In genomic region chr16:1351582-1352362, GRCh38 we compare ENCODE assay signal across 1 cellular context.
TF ChIP-seq lines count a peak whose summit lies in the region.

TSS of gene GNPTG (plus strand) at chr16:1351931. CDS start at chr16:1351966, 35 bp downstream.
TSS of gene TSR3 (minus strand) at chr16:1351878. CDS start at chr16:1351804, 74 bp downstream.

TF ChIP-seq in PFSK-1, 5 proteins besides CTCF, POLR2A, EP300 and RAD21 (continued from another document):
- TF ChIP-seq POLR2AphosphoS5 (IDR thresholded peaks at IDR 0.05; ENCODE audit: low read depth, low read length) = 0 out of 2 replicates have a peak, but pooled peaks have one; percentile 48
- peak; percentile 88; the same call in 1 of the 2 replicates for TF ChIP-seq TAF1 (IDR thresholded peaks at IDR 0.05; ENCODE audit: borderline replicate concordance, insufficient read depth, low read length)
- TF ChIP-seq SIN3A (IDR thresholded peaks at IDR 0.05; ENCODE audit: borderline replicate concordance, insufficient read depth, low read length) = peak; percentile 90; the same call in 1 of the 2 replicates
- no peak for TF ChIP-seq REST (IDR thresholded peaks at IDR 0.05; ENCODE audit: insufficient read depth in 1 of 2, low read depth in 2 of 2, low read length in 2 of 2)
TF ChIP-seq in PFSK-1: peak in this region for 3.
